8 cellular contexts compared by ENCODE assay signal in the genomic region with DNA sequence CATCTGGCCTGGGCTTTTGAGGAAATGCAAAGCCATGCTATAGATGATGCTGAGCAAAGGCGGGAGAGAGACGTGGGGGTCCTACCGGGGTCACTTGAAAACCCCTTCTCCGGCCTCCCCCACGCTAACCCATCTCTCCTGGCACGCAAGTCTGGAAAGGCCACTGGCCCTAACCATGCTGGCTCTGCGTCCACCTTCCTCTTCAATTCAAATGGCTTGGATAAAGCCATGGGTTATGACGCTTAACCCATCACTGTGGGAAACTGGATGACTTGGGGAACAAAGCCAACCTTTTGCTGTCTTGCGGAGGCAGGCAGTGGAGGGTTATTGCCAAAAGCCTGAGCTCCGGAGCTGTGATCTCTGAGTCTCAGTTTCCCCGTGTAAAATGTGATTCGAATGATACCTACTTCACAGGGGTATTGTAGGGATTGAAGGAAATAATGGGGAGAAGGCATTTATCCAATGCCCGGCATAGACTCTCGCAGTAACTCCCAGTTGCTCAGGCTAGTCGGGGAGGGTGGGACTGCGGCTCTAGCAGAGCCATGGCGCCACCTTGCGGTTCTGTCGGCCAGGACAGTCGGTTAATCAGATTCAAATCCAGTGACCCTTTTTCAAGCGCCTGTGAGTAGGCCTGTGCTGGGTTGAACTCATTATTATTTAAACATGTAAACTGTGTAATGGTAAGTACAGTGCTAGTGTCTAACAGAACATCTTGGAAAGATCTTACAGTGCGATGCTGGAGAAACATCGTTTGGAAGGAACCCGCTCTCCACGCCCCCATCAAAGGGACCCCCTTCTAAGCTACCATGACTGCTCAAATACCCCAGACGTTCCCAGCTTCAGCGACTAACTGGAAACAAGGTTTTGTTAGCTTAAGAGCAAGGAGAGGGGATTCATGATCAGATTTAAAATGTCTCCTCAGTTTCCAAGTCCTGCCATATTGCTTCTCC. TPM values are rescaled to one million over a fixed set of nuclear protein-coding genes. Genes with fewer than 3 reads are reported as not detected.
A peak's percentile ranks its signal among the peaks of the same experiment; 100 is the strongest.
DNase-seq lines count a peak whose midpoint lies in the region; ATAC-seq and TF ChIP-seq lines count a peak whose summit lies in the region.

No MANE protein-coding gene starts in this region.

- H3K27ac ChIP-seq in HUES6 (ENCODE audit: low read depth, low read length): no peak overlapping the region

- H3K9ac ChIP-seq in HUES6 (ENCODE audit: low read length) (no peak overlapping the region), NT2/D1 (ENCODE audit: insufficient read length, low read depth) (no peak overlapping the region)

- peaks cover 12% of the 10 kb centered on the region; the same call in 1 of the 2 replicates for H3K4me1 ChIP-seq in HUES6 (ENCODE audit: control insufficient read depth, insufficient read depth, low read length)
- peaks cover 7% of the 10 kb centered on the region for H3K4me1 ChIP-seq in NT2/D1 (ENCODE audit: insufficient read depth, insufficient read length)

- H3K9me3 ChIP-seq in HUES6 (ENCODE audit: control insufficient read depth, insufficient read depth, low read depth, low read length) (no peaks in the 10 kb centered on the region), NT2/D1 (ENCODE audit: insufficient read depth, low read length) (no peaks in the 10 kb centered on the region)

- no peaks in the 10 kb centered on the region for H3K36me3 Mint-ChIP-seq in endothelial cell (ENCODE audit: low read depth, unreplicated experiment)

- H3K4me3 ChIP-seq in HUES6 (ENCODE audit: low read depth, low read length) (0 out of 2 replicates have a peak overlapping the region, but pooled peaks have one; percentile 2), NT2/D1 (ENCODE audit: insufficient read length, low read depth) (no peak overlapping the region)

- no peak overlapping the region for H3K4me3 Mint-ChIP-seq in endothelial cell (ENCODE audit: unreplicated experiment)

- ATAC-seq in GM21367 (IDR thresholded peaks at IDR 0.05; ENCODE audit: unreplicated experiment): peak; percentile 83

- H3K9me3 Mint-ChIP-seq in endothelial cell (ENCODE audit: unreplicated experiment): no peaks in the 10 kb centered on the region

- peak; percentile 79 for DNase-seq in COLO829 (ENCODE audit: low spot score)
- peak; percentile 90 for DNase-seq in NT2/D1 (ENCODE audit: low read depth, low spot score)
- DNase-seq in activated CD8-positive, alpha-beta memory T cell treated with anti-CD3 and anti-CD28 coated beads, Interleukin-2, amount 50 U/mL, for 1 hour (ENCODE audit: extremely low read depth): peak; percentile 54
- DNase-seq in endothelial cell (ENCODE audit: low spot score): peak; percentile 91
- peak; percentile 85 for DNase-seq in myocyte (ENCODE audit: low read depth)
- DNase-seq in stimulated activated CD8-positive, alpha-beta memory T cell treated with anti-CD3 and anti-CD28 coated beads, Interleukin-7, amount 100 ng/mL, for 1 hour (ENCODE audit: low read depth in 2 of 2): peak; percentile 64 to 73

- peaks cover 5% of the 10 kb centered on the region for H3K27me3 Mint-ChIP-seq in endothelial cell (ENCODE audit: unreplicated experiment)

- TF ChIP-seq CTCF in endothelial cell (IDR thresholded peaks at IDR 0.05; ENCODE audit: unreplicated experiment): peak; percentile 88

- H3K27ac Mint-ChIP-seq in endothelial cell (ENCODE audit: unreplicated experiment): no peak overlapping the region

- no peaks in the 10 kb centered on the region for H3K36me3 ChIP-seq in HUES6 (ENCODE audit: control insufficient read depth, insufficient read depth, low read length)
- H3K36me3 ChIP-seq in NT2/D1 (ENCODE audit: insufficient read depth, insufficient read length, low read length): no peaks in the 10 kb centered on the region

- no peaks in the 10 kb centered on the region for H3K4me1 Mint-ChIP-seq in endothelial cell (ENCODE audit: unreplicated experiment)

- no peaks in the 10 kb centered on the region for H3K27me3 ChIP-seq in HUES6 (ENCODE audit: control insufficient read depth, insufficient read depth, low read length)
- no peaks in the 10 kb centered on the region for H3K27me3 ChIP-seq in NT2/D1 (ENCODE audit: insufficient read depth, insufficient read length)

RNA-seq across cellular contexts. Expression of gene NEK2, which starts 20.3 kb away (rescaled TPM):
- total RNA-seq in endothelial cell (ENCODE audit: unreplicated experiment) (3.9 TPM), myocyte (0.16 and 0.19 TPM in 2 replicates)
- polyA plus RNA-seq in myocyte (2012): 0.09 TPM
